ENCODE assay signal across 7 cellular contexts in the genomic region with DNA sequence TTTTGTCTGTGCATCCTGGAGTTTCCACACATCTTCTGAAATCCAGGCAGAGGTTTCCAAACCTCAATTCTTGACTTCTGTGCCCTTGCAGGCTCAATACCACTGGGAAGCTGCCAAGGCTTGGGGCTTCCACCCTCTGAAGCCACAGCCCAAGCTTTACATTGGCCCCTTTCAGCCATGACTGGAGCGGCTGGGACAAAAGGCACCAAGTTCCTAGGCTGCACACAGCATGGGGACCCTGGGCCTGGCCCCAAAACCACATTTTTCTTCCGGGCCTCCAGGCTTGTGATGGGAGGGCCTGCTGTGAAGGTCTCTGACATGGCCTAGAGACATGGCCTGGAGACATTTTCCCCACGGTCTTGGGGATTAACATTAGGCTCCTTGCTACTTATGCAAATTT.
A peak's percentile ranks its signal among the peaks of the same experiment; 100 is the strongest.
DNase-seq lines count a peak whose midpoint lies in the region; TF ChIP-seq lines count a peak whose summit lies in the region.
"Not testable (repeated sequence)": the region's sequence is repeated elsewhere in the genome, so short reads cannot be mapped to it uniquely, and the experiment has no call there.

No MANE protein-coding gene starts in this region.

- 81 to 98% (median 83%) methylated on average over 3 of the region's 3 CpGs for WGBS in spleen, 5 donors

- H3K4me1 ChIP-seq in adipocyte (ENCODE audit: control insufficient read depth, insufficient read depth, low read length); spleen: not testable (repeated sequence)

- intact Hi-C loops in spleen (cut with DNase I; ENCODE audit: low total_unique reads) = not testable (repeated sequence)

- not testable (repeated sequence) for H3K4me3 ChIP-seq in AG10803 (ENCODE audit: low read length); adipocyte (ENCODE audit: low read length); astrocyte of the spinal cord (ENCODE audit: low read depth, low read length); spleen

- H3K27ac Mint-ChIP-seq in HFFc6 = 0 out of 2 replicates have a peak overlapping the region, but pooled peaks have one; percentile 65

- H3K36me3 ChIP-seq in adipocyte (ENCODE audit: control insufficient read depth, insufficient read depth, low read length, severe bottlenecking); spleen: not testable (repeated sequence)

- H3K4me3 Mint-ChIP-seq in HFFc6 = not testable (repeated sequence)

- TF ChIP-seq POLR2A in spleen (IDR thresholded peaks at IDR 0.05) = not testable (repeated sequence)

- not testable (repeated sequence) for H3K9me3 Mint-ChIP-seq in HFFc6

- not testable (repeated sequence) for H3K27me3 ChIP-seq in adipocyte (replicated peaks; ENCODE audit: control insufficient read depth, insufficient read depth, low read length); spleen (replicated peaks in 1 of 7)

- peaks cover 34% of the 10 kb centered on the region for H3K36me3 Mint-ChIP-seq in HFFc6 (ENCODE audit: low read depth)

- peaks cover 46% of the 10 kb centered on the region for H3K4me1 Mint-ChIP-seq in HFFc6 (ENCODE audit: low read depth)

- not testable (repeated sequence) for H3K27me3 Mint-ChIP-seq in HFFc6 (ENCODE audit: insufficient read depth)

- not testable (repeated sequence) for H3K27ac ChIP-seq in spleen

- DNase-seq in AG10803 (ENCODE audit: low read depth) (peak; percentile 3), adipocyte (ENCODE audit: low read depth) (peak; percentile 6), astrocyte of the spinal cord (ENCODE audit: low read depth, low spot score) (peak; percentile 77), ecto neural progenitor cell (ENCODE audit: low spot score) (peak; percentile 37), islet precursor cell (peak; percentile 42), spleen (peak; percentile 40)
- not testable (repeated sequence) for DNase-seq in HFFc6

- H3K9me3 ChIP-seq in adipocyte (ENCODE audit: control insufficient read depth, low read length); spleen: not testable (repeated sequence)

- H3K9ac ChIP-seq in adipocyte (ENCODE audit: low read length) = not testable (repeated sequence)

- in situ Hi-C loops in astrocyte of the spinal cord (cut with HindIII; ENCODE audit: low sequenced_read_pairs) = not testable (repeated sequence)

- not testable (repeated sequence) for TF ChIP-seq CTCF in AG10803 (conservative IDR thresholded peaks at IDR 0.05; ENCODE audit: low read length); HFFc6 (IDR thresholded peaks at IDR 0.05); astrocyte of the spinal cord (IDR thresholded peaks at IDR 0.05; ENCODE audit: low read depth, low read length); spleen (IDR thresholded peaks at IDR 0.05 in 8 of 11, conservative IDR thresholded peaks at IDR 0.05 in 3 of 11)
